29 cellular contexts compared by ENCODE assay signal in the genomic region with DNA sequence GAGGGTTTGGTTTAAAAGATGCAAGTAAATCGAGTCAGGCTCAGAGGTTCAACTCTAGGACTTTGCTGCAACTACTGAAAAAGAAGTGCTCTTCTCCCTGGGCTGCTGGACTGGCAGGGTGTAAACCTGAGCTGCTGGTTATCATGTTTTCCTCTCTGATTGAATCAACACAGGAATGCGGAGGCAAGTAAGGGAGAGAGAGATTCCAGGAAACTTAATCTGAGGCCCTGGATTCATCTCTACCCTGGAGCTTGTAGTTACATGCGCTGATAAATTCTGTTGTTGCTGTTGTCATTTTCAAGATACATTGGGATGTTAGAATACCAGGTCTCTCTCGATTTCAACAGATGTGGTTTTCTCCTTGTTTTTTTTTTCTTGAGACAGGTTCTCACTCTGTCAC. TPM values are rescaled to one million over a fixed set of nuclear protein-coding genes. Genes with fewer than 3 reads are reported as not detected.
"Had no signal": no experiment of that assay in that cellular context is flagged by ENCODE, and none has a peak within 500 bp of the region (broad histone marks: within the 10 kb centered on the region; RNA-seq: fewer than 3 reads in every experiment).

No MANE protein-coding gene starts in this region.

- H3K4me2 ChIP-seq: PC-9 had no signal

- H3K27me3 ChIP-seq: adrenal gland, MG63 had no signal

- H2AFZ ChIP-seq: PC-9 had no signal

- H3K9me3 ChIP-seq: adrenal gland, MG63 had no signal

- H3K4me3 ChIP-seq: adrenal gland, MG63, PC-9 had no signal

- H3K27ac ChIP-seq: adrenal gland, PC-9, RWPE1 had no signal

- H3K36me3 ChIP-seq: adrenal gland, MG63 had no signal

- ATAC-seq: activated CD4-positive, alpha-beta T cell treated with anti-CD3 and anti-CD28 coated beads for 36 hours; activated CD4-positive, CD25-positive, alpha-beta regulatory T cell treated with anti-CD3 and anti-CD28 coated beads, Interleukin-2, amount 50 U/mL, for 24 hours; activated CD8-positive, alpha-beta T cell treated with anti-CD3 and anti-CD28 coated beads, Interleukin-2, amount 10 ng/mL, durations not matched to agents 7 days and 5 days; activated naive CD4-positive, alpha-beta T cell treated with anti-CD3 and anti-CD28 coated beads, Interleukin-2, amount 50 U/mL, for 72 hours; Right ventricle myocardium inferior; WTC11 had no signal

- H3K4me1 ChIP-seq: adrenal gland had no signal

- DNase-seq: activated CD4-positive, alpha-beta T cell treated with anti-CD3 and anti-CD28 coated beads for 36 hours; activated CD4-positive, alpha-beta T cell treated with anti-CD3 and anti-CD28 coated beads, Interleukin-2, amount 10 ng/mL, durations not matched to agents 7 days and 5 days; activated CD4-positive, alpha-beta T cell treated with anti-CD3 and anti-CD28 coated beads, Interleukin-2, amount 50 U/mL, for 48 hours; activated CD8-positive, alpha-beta T cell treated with anti-CD3 and anti-CD28 coated beads, Interleukin-2, amount 10 ng/mL, durations not matched to agents 7 days and 5 days; activated gamma-delta T cell treated with Interleukin-2 at 50 U/mL for 16 hours; activated naive CD4-positive, alpha-beta T cell treated with anti-CD3 and anti-CD28 coated beads for 36 hours; activated T-cell treated with anti-CD3 and anti-CD28 coated beads, Interleukin-2, amount 50 U/mL, for 24 hours; adrenal gland; anterior cingulate cortex; central memory CD4-positive, alpha-beta T cell; Kasumi-1; KG1; MG63; NCI-H1048; NCI-H1105 treated with DMSO at 0.1 percent for 48 hours; NCI-H1436; NCI-H1694; NCI-H1930; NCI-H2081 treated with DMSO at 0.1 percent for 48 hours; NCI-H345; NCI-H524 treated with DMSO at 0.1 percent for 48 hours; NK-92 treated with Interleukin-12 subunit alpha and Interleukin-12 subunit beta, amount 100 ng/mL, for 24 hours; PC-9; SIG-M5 had no signal

RNA-seq across cellular contexts. Expression of a gene that starts 8.2 kb away (rescaled TPM):
- total RNA-seq: activated CD8-positive, alpha-beta T cell treated with anti-CD3 and anti-CD28 coated beads, Interleukin-2, amount 10 ng/mL, durations not matched to agents 7 days and 5 days; activated naive CD4-positive, alpha-beta T cell treated with anti-CD3 and anti-CD28 coated beads, Interleukin-2, amount 50 U/mL, for 72 hours; PC-9 had no signal
